24 cellular contexts compared by ENCODE assay signal in genomic region chr1:62423580-62424242, GRCh38.
"Had no signal": no experiment of that assay in that cellular context is flagged by ENCODE, and none has a peak within 500 bp of the region (broad histone marks: within the 10 kb centered on the region; RNA-seq: fewer than 3 reads in every experiment).

No MANE protein-coding gene starts in this region.

- H3K4me3 Mint-ChIP-seq: activated naive CD8-positive, alpha-beta T cell; activated T-helper 17 cell treated with anti-CD3 and anti-CD28 coated beads, Interleukin-2, amount 50 U/mL, for 72 hours; central memory CD8-positive, alpha-beta T cell; effector memory CD8-positive, alpha-beta T cell; naive thymus-derived CD4-positive, alpha-beta T cell; T-cell; T-helper 2 cell treated with Interferon-gamma antibody and Interleukin-4, amounts not matched to agents 5 μg/mL and 100 μg/mL, for 36 hours had no signal

- H3K27ac ChIP-seq: adrenal gland, ascending aorta, brain microvascular endothelial cell, colonic mucosa, dorsolateral prefrontal cortex, gastrocnemius medialis, ovary, prostate gland, tibial artery had no signal

- H3K27ac Mint-ChIP-seq: activated naive CD8-positive, alpha-beta T cell; activated T-helper 17 cell treated with anti-CD3 and anti-CD28 coated beads, Interleukin-2, amount 50 U/mL, for 72 hours; effector memory CD8-positive, alpha-beta T cell; naive thymus-derived CD4-positive, alpha-beta T cell; T-cell; T-helper 2 cell treated with Interferon-gamma antibody and Interleukin-4, amounts not matched to agents 5 μg/mL and 100 μg/mL, for 36 hours had no signal

- DNase-seq: activated naive CD4-positive, alpha-beta T cell; activated T-cell treated with anti-CD3 and anti-CD28 coated beads, Interleukin-2, amount 50 U/mL, for 1 hour; adrenal gland; brain microvascular endothelial cell; colonic mucosa; dorsolateral prefrontal cortex; effector memory CD8-positive, alpha-beta T cell; gastrocnemius medialis; islet precursor cell; left cardiac atrium; mesenchymal stem cell; naive thymus-derived CD4-positive, alpha-beta T cell; ovary; stimulated activated CD4-positive, alpha-beta T cell treated with anti-CD3 and anti-CD28 coated beads, Interleukin-4, amount 100 ng/mL, for 4 hours; stimulated activated naive CD8-positive, alpha-beta T cell treated with anti-CD3 and anti-CD28 coated beads, Interleukin-15, Interleukin-2, amounts not matched to agents 100 U/mL and 50 U/mL, for 24 hours; substantia nigra; T-cell; tibial artery had no signal

- H3K27me3 ChIP-seq: adrenal gland, ascending aorta, brain microvascular endothelial cell, colonic mucosa, dorsolateral prefrontal cortex, gastrocnemius medialis, ovary, tibial artery had no signal

- H3K4me3 ChIP-seq: adrenal gland, ascending aorta, colonic mucosa, dorsolateral prefrontal cortex, gastrocnemius medialis, ovary, prostate gland, tibial artery had no signal

- H3K4me1 Mint-ChIP-seq: activated T-helper 17 cell treated with anti-CD3 and anti-CD28 coated beads, Interleukin-2, amount 50 U/mL, for 72 hours; central memory CD8-positive, alpha-beta T cell; T-cell had no signal

- H3K27me3 Mint-ChIP-seq: activated naive CD8-positive, alpha-beta T cell; central memory CD8-positive, alpha-beta T cell; T-cell had no signal

- H3K36me3 Mint-ChIP-seq: activated naive CD8-positive, alpha-beta T cell; naive thymus-derived CD4-positive, alpha-beta T cell; T-cell had no signal

- H3K9me3 Mint-ChIP-seq: activated T-helper 17 cell treated with anti-CD3 and anti-CD28 coated beads, Interleukin-2, amount 50 U/mL, for 72 hours; central memory CD8-positive, alpha-beta T cell; effector memory CD8-positive, alpha-beta T cell; T-cell; T-helper 2 cell treated with Interferon-gamma antibody and Interleukin-4, amounts not matched to agents 5 μg/mL and 100 μg/mL, for 36 hours had no signal

- H3K36me3 ChIP-seq: adrenal gland, ascending aorta, brain microvascular endothelial cell, colonic mucosa, gastrocnemius medialis, ovary, prostate gland, tibial artery had no signal

- H3K4me1 ChIP-seq: adrenal gland, ascending aorta, colonic mucosa, gastrocnemius medialis, prostate gland, tibial artery had no signal

- H3K9me3 ChIP-seq: adrenal gland, ascending aorta, colonic mucosa, gastrocnemius medialis, ovary, prostate gland, tibial artery had no signal
